Comparison of ENCODE assay signal across 1 cellular context in genomic region chr22:21881841-21882753, GRCh38.
TF ChIP-seq lines count a peak whose summit lies in the region.

No MANE protein-coding gene starts in this region.

TF ChIP-seq in K562, 482 proteins besides CTCF, POLR2A, EP300 and RAD21 (continued from another document and continues in another):
- TF ChIP-seq TOE1 (IDR thresholded peaks at IDR 0.05; ENCODE audit: borderline replicate concordance) (no peak), TOE1 (CRISPR knock-in tag; IDR thresholded peaks at IDR 0.05; ENCODE audit: borderline replicate concordance, low read depth) (no peak), TRIM25 (IDR thresholded peaks at IDR 0.05; ENCODE audit: borderline replicate concordance) (no peak), ZNF507 (tag; conservative IDR thresholded peaks at IDR 0.05) (no peak), NFRKB (IDR thresholded peaks at IDR 0.05; ENCODE audit: low read depth) (no peak), ZNF592 (IDR thresholded peaks at IDR 0.05) (no peak), RHOXF2B (CRISPR knock-in tag; conservative IDR thresholded peaks at IDR 0.05) (0 out of 2 replicates have a peak, but pooled peaks have one; percentile 51), GABPB1 (CRISPR knock-in tag; IDR thresholded peaks at IDR 0.05) (0 out of 2 replicates have a peak, but pooled peaks have one; percentile 45), GTF2F1 (IDR thresholded peaks at IDR 0.05; ENCODE audit: low read depth, low read length) (no peak), ZNF79 (CRISPR knock-in tag; IDR thresholded peaks at IDR 0.05; ENCODE audit: low read depth) (no peak), ZBTB43 (CRISPR knock-in tag; IDR thresholded peaks at IDR 0.05) (no peak), ZNF766 (CRISPR knock-in tag; conservative IDR thresholded peaks at IDR 0.05) (no peak), DMBX1 (CRISPR knock-in tag; IDR thresholded peaks at IDR 0.05; ENCODE audit: borderline replicate concordance) (peak; percentile 53), ZNF561 (CRISPR knock-in tag; conservative IDR thresholded peaks at IDR 0.05) (0 out of 2 replicates have a peak, but pooled peaks have one; percentile 64), KLF1 (tag; IDR thresholded peaks at IDR 0.05) (no peak), SIN3A (IDR thresholded peaks at IDR 0.05; ENCODE audit: borderline replicate concordance in 2 of 2, control insufficient read depth in 1 of 2, low read depth in 2 of 2, low read length in 2 of 2) (no peak), ZBTB9 (CRISPR knock-in tag; IDR thresholded peaks at IDR 0.05) (no peak), NKRF (IDR thresholded peaks at IDR 0.05; ENCODE audit: borderline replicate concordance) (no peak), PTBP1 (IDR thresholded peaks at IDR 0.05; ENCODE audit: low read depth, low read length) (no peak), ZNF121 (CRISPR knock-in tag; conservative IDR thresholded peaks at IDR 0.05) (no peak), ZNF124 (CRISPR knock-in tag; IDR thresholded peaks at IDR 0.05) (0 out of 2 replicates have a peak, but pooled peaks have one; percentile 36), ZC3H4 (CRISPR knock-in tag; IDR thresholded peaks at IDR 0.05; ENCODE audit: borderline replicate concordance) (peak; percentile 75), E2F1 (CRISPR knock-in tag; IDR thresholded peaks at IDR 0.05) (peak; percentile 28; the same call in 1 of the 2 replicates), ZBTB33 (CRISPR knock-in tag; IDR thresholded peaks at IDR 0.05) (no peak), ZBTB26 (CRISPR knock-in tag; IDR thresholded peaks at IDR 0.05) (peak; percentile 94), GATAD2A (IDR thresholded peaks at IDR 0.05) (no peak), ESRRB (CRISPR knock-in tag; IDR thresholded peaks at IDR 0.05; ENCODE audit: borderline replicate concordance) (no peak), TCF3 (CRISPR knock-in tag; IDR thresholded peaks at IDR 0.05) (no peak), ZNF551 (CRISPR knock-in tag; IDR thresholded peaks at IDR 0.05) (no peak), HDAC1 (IDR thresholded peaks at IDR 0.05) (no peak), ZNF143 (CRISPR knock-in tag; IDR thresholded peaks at IDR 0.05) (no peak), ETV1 (tag; conservative IDR thresholded peaks at IDR 0.05; ENCODE audit: low read depth) (no peak), BMI1 (IDR thresholded peaks at IDR 0.05; ENCODE audit: low read length) (no peak), XRCC5 (IDR thresholded peaks at IDR 0.05; ENCODE audit: low read depth, low read length) (no peak; the same call in 1 of the 2 replicates), MAFK (IDR thresholded peaks at IDR 0.05; ENCODE audit: low read length) (peak; percentile 18; the same call in 1 of the 2 replicates), COPS2 (conservative IDR thresholded peaks at IDR 0.05) (no peak), RFX7 (CRISPR knock-in tag; IDR thresholded peaks at IDR 0.05) (0 out of 2 replicates have a peak, but pooled peaks have one; percentile 15), FOXM1 (IDR thresholded peaks at IDR 0.05; ENCODE audit: low read depth) (no peak), FOXM1 (CRISPR knock-in tag; IDR thresholded peaks at IDR 0.05; ENCODE audit: low read depth) (no peak), MCM2 (IDR thresholded peaks at IDR 0.05; ENCODE audit: low read depth) (no peak), SRSF7 (optimal IDR thresholded peaks at IDR 0.05; ENCODE audit: low read depth, low read length) (no peak), ZNF445 (CRISPR knock-in tag; IDR thresholded peaks at IDR 0.05; ENCODE audit: low read depth) (no peak), RERE (CRISPR knock-in tag; IDR thresholded peaks at IDR 0.05; ENCODE audit: borderline replicate concordance) (no peak), CCNT2 (IDR thresholded peaks at IDR 0.05; ENCODE audit: borderline replicate concordance, extremely low read depth, insufficient read length, low read depth, low read length) (no peak)
